ENCODE assay signal across 11 cellular contexts in genomic region chr9:137243626-137244485, GRCh38. TPM values are rescaled to one million over a fixed set of nuclear protein-coding genes. Genes with fewer than 3 reads are reported as not detected.
DNase-seq lines count a peak whose midpoint lies in the region; ATAC-seq, FAIRE-seq and TF ChIP-seq lines count a peak whose summit lies in the region.
"Had no signal": no experiment of that assay in that cellular context is flagged by ENCODE, and none has a peak within 500 bp of the region (broad histone marks: within the 10 kb centered on the region; RNA-seq: fewer than 3 reads in every experiment).

No MANE protein-coding gene starts in this region.

- no peaks in the 10 kb centered on the region for H3K27me3 ChIP-seq in A673 (replicated peaks; ENCODE audit: insufficient read depth, low read depth, low read length, poor library complexity)
- H3K27me3 ChIP-seq in endodermal cell (ENCODE audit: control insufficient read depth, insufficient read depth, low read length, poor library complexity, severe bottlenecking) = no peaks in the 10 kb centered on the region

- H3K27ac ChIP-seq in A673 (ENCODE audit: low read depth, low read length, poor library complexity, severe bottlenecking) = peak overlapping the region; percentile 35
- no peak overlapping the region for H3K27ac ChIP-seq in endodermal cell (ENCODE audit: low read depth, low read length)
- no peak overlapping the region for H3K27ac ChIP-seq in kidney (ENCODE audit: low read depth in 2 of 2, low read length in 2 of 2)

- H3K4me1 ChIP-seq in A673 (ENCODE audit: insufficient read depth, low read length, poor library complexity, severe bottlenecking) (peaks cover 30% of the 10 kb centered on the region), endodermal cell (ENCODE audit: control insufficient read depth, insufficient read depth, low read length) (peaks cover 17% of the 10 kb centered on the region), kidney (ENCODE audit: control insufficient read depth in 1 of 2, insufficient read depth in 1 of 2, low read depth in 1 of 2, low read length in 2 of 2) (peaks cover 11 to 15% of the 10 kb centered on the region in 2 donors)

- POLR2A ChIA-PET in A673 (lab: Charles Lee; ENCODE audit: low non-redundant PET) = no interaction called here

- H3K4me1 Mint-ChIP-seq in endodermal cell = peaks cover 38% of the 10 kb centered on the region

- peak overlapping the region; percentile 85 for H3K4me3 Mint-ChIP-seq in endodermal cell
- H3K4me3 Mint-ChIP-seq: activated B cell treated with CpG ODN at 0.5 μM for 24 hours had no signal

- FAIRE-seq in GM12891 (lab: Jason Lieb, UNC) (peak; percentile 13), RCC 7860 (lab: Jason Lieb, UNC) (no peak), kidney (lab: Jason Lieb, UNC) (no peak)
- FAIRE-seq: colon had no signal

- no peak for DNase-seq in A673 (ENCODE audit: low spot score)
- DNase-seq in GM12891 (ENCODE audit: insufficient read length, low spot score) = no peak
- DNase-seq in RCC 7860 (ENCODE audit: low spot score) = peak; percentile 16
- DNase-seq in endodermal cell = peak; percentile 90
- DNase-seq in kidney = no peak
- DNase-seq in NCI-H774 (lab: John Stamatoyannopoulos, UW) = no peak
- DNase-seq: activated B cell treated with CpG ODN at 0.5 μM for 24 hours had no signal

- H3K27me3 Mint-ChIP-seq in endodermal cell (ENCODE audit: insufficient read depth) = peaks cover 2% of the 10 kb centered on the region
- H3K27me3 Mint-ChIP-seq: activated B cell treated with CpG ODN at 0.5 μM for 24 hours had no signal

- intact Hi-C loops in A673 (cut with micrococcal nuclease; ENCODE audit: unreplicated experiment) (no loop called here), kidney (cut with DNase I) (no loop called here)

- H3K9me3 ChIP-seq in A673 (ENCODE audit: low read depth, low read length, poor library complexity, severe bottlenecking) = no peaks in the 10 kb centered on the region
- H3K9me3 ChIP-seq in endodermal cell (ENCODE audit: control insufficient read depth, low read length) = no peaks in the 10 kb centered on the region
- no peaks in the 10 kb centered on the region for H3K9me3 ChIP-seq in kidney (ENCODE audit: control insufficient read depth in 1 of 2, low read length in 2 of 2)

- peaks cover 19% of the 10 kb centered on the region for H3K36me3 Mint-ChIP-seq in endodermal cell (ENCODE audit: low read depth)

- H3K4me3 ChIP-seq in A673 (ENCODE audit: low read depth, low read length, poor library complexity, severe bottlenecking) = peak overlapping the region; percentile 97
- H3K4me3 ChIP-seq in endodermal cell (ENCODE audit: low read length) = peak overlapping the region; percentile 92
- H3K4me3 ChIP-seq in kidney (ENCODE audit: low read length in 2 of 2) = no peak overlapping the region

- BruUV-seq in A673 (replicated peaks; lab: Mats Ljungman, UMichigan) = no TSS peak

- TF ChIP-seq POLR2A in GM12891 (IDR thresholded peaks at IDR 0.05; ENCODE audit: low read depth, low read length) = peak; percentile 84

- CTCF ChIA-PET in A673 (lab: Charles Lee) = no interaction called here

- H3K27ac Mint-ChIP-seq in endodermal cell = peak overlapping the region; percentile 70
- H3K27ac Mint-ChIP-seq: activated B cell treated with CpG ODN at 0.5 μM for 24 hours had no signal

- ATAC-seq in HG02610 (IDR thresholded peaks at IDR 0.05; ENCODE audit: unreplicated experiment) = no peak
- no peak for ATAC-seq in HG02970 (IDR thresholded peaks at IDR 0.05; ENCODE audit: low FRiP score, unreplicated experiment)

- no peaks in the 10 kb centered on the region for H3K9me3 Mint-ChIP-seq in endodermal cell
- H3K9me3 Mint-ChIP-seq: activated B cell treated with CpG ODN at 0.5 μM for 24 hours had no signal

- H3K36me3 ChIP-seq in A673 (ENCODE audit: insufficient read depth, low read length, poor library complexity, severe bottlenecking) = peaks cover 24% of the 10 kb centered on the region
- peaks cover 24% of the 10 kb centered on the region for H3K36me3 ChIP-seq in endodermal cell (ENCODE audit: control insufficient read depth, insufficient read depth, low read length)
- H3K36me3 ChIP-seq in kidney (ENCODE audit: control insufficient read depth in 1 of 2, insufficient read depth in 2 of 2, low read length in 2 of 2) = peaks cover 6 to 13% of the 10 kb centered on the region in 2 donors

- peak overlapping the region; percentile 8 for H3K9ac ChIP-seq in endodermal cell (ENCODE audit: extremely low read depth, low read length, poor library complexity, severe bottlenecking)
- peak overlapping the region in 1 of 2 donors; percentile 3 for H3K9ac ChIP-seq in kidney (ENCODE audit: low read length in 2 of 2)

- TF ChIP-seq CTCF in A673 (conservative IDR thresholded peaks at IDR 0.05; ENCODE audit: low read depth, low read length) (no peak), endodermal cell (conservative IDR thresholded peaks at IDR 0.05) (peak; percentile 14), kidney (IDR thresholded peaks at IDR 0.05; ENCODE audit: borderline replicate concordance, extremely low read depth, insufficient read depth) (no peak)

- WGBS in endodermal cell (ENCODE audit: insufficient coverage in 1 of 2, insufficient read length in 1 of 2), 2 experiments = 65 to 88% methylated on average over 6 to 15 of the region's 15 CpGs

TF ChIP-seq in GM12891, 5 proteins besides CTCF, POLR2A, EP300 and RAD21:
- peak; percentile 71; the same call in 1 of the 2 replicates for TF ChIP-seq POLR2AphosphoS5 (IDR thresholded peaks at IDR 0.05; ENCODE audit: low read depth, low read length)
- peak; percentile 27; the same call in 1 of the 2 replicates for TF ChIP-seq POU2F2 (IDR thresholded peaks at IDR 0.05; ENCODE audit: low read depth, low read length)
- peak; percentile 20; the same call in 1 of the 2 replicates for TF ChIP-seq SPI1 (IDR thresholded peaks at IDR 0.05; ENCODE audit: low read depth, low read length)
- TF ChIP-seq TAF1 (IDR thresholded peaks at IDR 0.05; ENCODE audit: low read depth, low read length) = no peak
- no peak for TF ChIP-seq PAX5 (IDR thresholded peaks at IDR 0.05; ENCODE audit: insufficient read depth, low read length, severe bottlenecking)

RNA-seq across cellular contexts. Expression of gene TUBB4B, which starts 2.8 kb away (rescaled TPM):
- total RNA-seq in A673 (2021) (645 and 714 TPM in 2 replicates), endodermal cell (100 to 1,000 TPM; 328 to 415 TPM), kidney (258 TPM)
- 199 TPM for polyA plus RNA-seq in GM12891 (2012; ENCODE audit: low read depth, missing spikeins)
- 395 TPM for polyA plus RNA-seq in endodermal cell (2013, experiment 1 of 2)
- 425 TPM for polyA plus RNA-seq in endodermal cell (2013, experiment 2 of 2)
- polyA plus RNA-seq in kidney (ENCODE audit: insufficient read depth, low read depth, low replicate concordance) = 394 TPM

RNA-seq across cellular contexts. Expression of gene STPG3, which starts 7.2 kb away (rescaled TPM):
- total RNA-seq in A673 (2021) = 0.35 TPM in 1 of 2 replicates, not detected in the other
- 0.28 TPM for polyA plus RNA-seq in GM12891 (2012; ENCODE audit: low read depth, missing spikeins)
- not detected for total RNA-seq in endodermal cell
- not detected for polyA plus RNA-seq in endodermal cell (2013, experiment 1 of 2)
- not detected for polyA plus RNA-seq in endodermal cell (2013, experiment 2 of 2)
- 0.38 TPM for total RNA-seq in kidney
- not detected for polyA plus RNA-seq in kidney (ENCODE audit: insufficient read depth, low read depth, low replicate concordance)
- total RNA-seq: activated B cell treated with CpG ODN at 0.5 μM for 24 hours, kidney epithelial cell had no signal

RNA-seq across cellular contexts. Expression of gene NELFB, which starts 11.3 kb away (rescaled TPM):
- total RNA-seq in A673 (2021) (72.6 and 78.1 TPM in 2 replicates), endodermal cell (10 to 100 TPM; 73.3 to 86.6 TPM), kidney (57.3 TPM)
- 30.7 TPM for polyA plus RNA-seq in GM12891 (2012; ENCODE audit: low read depth, missing spikeins)
- 56.8 TPM for polyA plus RNA-seq in endodermal cell (2013, experiment 1 of 2)
- 55.1 TPM for polyA plus RNA-seq in endodermal cell (2013, experiment 2 of 2)
- 43.8 TPM for polyA plus RNA-seq in kidney (ENCODE audit: insufficient read depth, low read depth, low replicate concordance)

RNA-seq across cellular contexts. Expression of gene SLC34A3, which starts 13.2 kb away (rescaled TPM):
- not detected in 2 replicates for total RNA-seq in A673 (2021)
- not detected for polyA plus RNA-seq in GM12891 (2012; ENCODE audit: low read depth, missing spikeins)
- total RNA-seq in endodermal cell = under 1 TPM in 1 of 2 donors, not detected in 1; 0.15 TPM
- not detected for polyA plus RNA-seq in endodermal cell (2013, experiment 1 of 2)
- polyA plus RNA-seq in endodermal cell (2013, experiment 2 of 2) = 0.12 TPM
- 0.13 TPM for total RNA-seq in kidney
- polyA plus RNA-seq in kidney (ENCODE audit: insufficient read depth, low read depth, low replicate concordance) = 36.0 TPM
- total RNA-seq: activated B cell treated with CpG ODN at 0.5 μM for 24 hours had no signal

RNA-seq across cellular contexts. Expression of gene RNF224, which starts 16.6 kb away (rescaled TPM):
- total RNA-seq in A673 (2021) (0.17 TPM in 1 of 2 replicates, not detected in the other), endodermal cell (under 1 TPM; 0.24 to 0.38 TPM), kidney (0.85 TPM)
- 0.17 TPM for polyA plus RNA-seq in GM12891 (2012; ENCODE audit: low read depth, missing spikeins)
- not detected for polyA plus RNA-seq in endodermal cell (2013, experiment 1 of 2)
- polyA plus RNA-seq in endodermal cell (2013, experiment 2 of 2) = not detected
- polyA plus RNA-seq in kidney (ENCODE audit: insufficient read depth, low read depth, low replicate concordance) = 0.80 TPM
- total RNA-seq: activated B cell treated with CpG ODN at 0.5 μM for 24 hours, kidney epithelial cell had no signal

Comparison
In these comparisons a context has a peak if more than half of its experiments do, and no peak if none do; other contexts are left out.
1. DNase-seq: peak in RCC 7860 (single experiment) and endodermal cell (single experiment); none in A673 (single experiment), GM12891 (single experiment), kidney (single experiment) and NCI-H774 (single experiment).
2. H3K4me3 ChIP-seq: peak in A673 (single experiment) and endodermal cell (single experiment); none in kidney (0 of 2).